ENCODE assay signal across 9 cellular contexts in genomic region chr2:96142217-96143113, GRCh38. TPM values are rescaled to one million over a fixed set of nuclear protein-coding genes. Genes with fewer than 3 reads are reported as not detected.
DNase-seq lines count a peak whose midpoint lies in the region; ATAC-seq and TF ChIP-seq lines count a peak whose summit lies in the region.
"Had no signal": no experiment of that assay in that cellular context is flagged by ENCODE, and none has a peak within 500 bp of the region (broad histone marks: within the 10 kb centered on the region; RNA-seq: fewer than 3 reads in every experiment).

No MANE protein-coding gene starts in this region.

- peak overlapping the region; percentile 61 for H3K4me3 Mint-ChIP-seq in T-helper 17 cell
- H3K4me3 Mint-ChIP-seq in activated naive CD4-positive, alpha-beta T cell treated with anti-CD3 and anti-CD28 coated beads, Interleukin-2, amount 50 U/mL, for 24 hours, result peak overlapping the region; percentile 97

- no peaks in the 10 kb centered on the region for H3K9me3 Mint-ChIP-seq in activated naive CD4-positive, alpha-beta T cell treated with anti-CD3 and anti-CD28 coated beads, Interleukin-2, amount 50 U/mL, for 24 hours

- DNase-seq in T-helper 17 cell, result peak; percentile 47 to 56 (median 53)
- peak; percentile 78 to 87 for DNase-seq in stimulated activated CD4-positive, alpha-beta T cell treated with anti-CD3 and anti-CD28 coated beads, Interleukin-2, amount 100 ng/mL, for 24 hours
- DNase-seq in NCI-H128 (lab: John Stamatoyannopoulos, UW; ENCODE audit: unreplicated experiment), result no peak
- DNase-seq in KBM-7, result no peak
- DNase-seq in NCI-H1417 treated with DMSO at 0.1 percent for 48 hours (lab: John Stamatoyannopoulos, UW), result no peak

- in situ Hi-C loops in KBM-7 (cut with MboI; ENCODE audit: low pct_unique_long_range_greater_than_20kb, low sequenced_read_pairs), result no loop called here

- ATAC-seq in T-helper 17 cell (no peak), HG02678 (IDR thresholded peaks at IDR 0.05; ENCODE audit: unreplicated experiment) (no peak)

- H3K27me3 Mint-ChIP-seq in T-helper 17 cell, result no peaks in the 10 kb centered on the region
- H3K27me3 Mint-ChIP-seq in activated naive CD4-positive, alpha-beta T cell treated with anti-CD3 and anti-CD28 coated beads, Interleukin-2, amount 50 U/mL, for 24 hours, result no peaks in the 10 kb centered on the region

- peak; percentile 79 for TF ChIP-seq CTCF in GM12872 (IDR thresholded peaks at IDR 0.05; ENCODE audit: insufficient read depth, low read depth, low read length)

- H3K4me1 Mint-ChIP-seq in T-helper 17 cell, result peaks cover 44% of the 10 kb centered on the region
- H3K4me1 Mint-ChIP-seq in activated naive CD4-positive, alpha-beta T cell treated with anti-CD3 and anti-CD28 coated beads, Interleukin-2, amount 50 U/mL, for 24 hours, result peaks cover 35% of the 10 kb centered on the region

- H3K27ac Mint-ChIP-seq in T-helper 17 cell, result peak overlapping the region; percentile 100
- peak overlapping the region; percentile 83 for H3K27ac Mint-ChIP-seq in activated naive CD4-positive, alpha-beta T cell treated with anti-CD3 and anti-CD28 coated beads, Interleukin-2, amount 50 U/mL, for 24 hours

- no peaks in the 10 kb centered on the region for H3K36me3 Mint-ChIP-seq in T-helper 17 cell (ENCODE audit: low read depth)
- H3K36me3 Mint-ChIP-seq in activated naive CD4-positive, alpha-beta T cell treated with anti-CD3 and anti-CD28 coated beads, Interleukin-2, amount 50 U/mL, for 24 hours, result peaks cover 19% of the 10 kb centered on the region

- peaks cover 4% of the 10 kb centered on the region for H3K9me3 ChIP-seq in T-helper 17 cell (ENCODE audit: control insufficient read depth, low read length, poor library complexity, severe bottlenecking)

RNA-seq across cellular contexts. Expression of gene DUSP2, which starts 2.8 kb away (rescaled TPM):
- 100 to 1,000 TPM; 240 to 319 TPM for total RNA-seq in T-helper 17 cell

RNA-seq across cellular contexts. Expression of gene ASTL, which starts 4.2 kb away (rescaled TPM):
- total RNA-seq in T-helper 17 cell, result 1 to 10 TPM; 4.2 to 7.9 TPM
- total RNA-seq: astrocyte had no signal

RNA-seq across cellular contexts. Expression of gene ADRA2B, which starts 26.1 kb away (rescaled TPM):
- 1 to 10 TPM in 1 of 2 donors, under 1 TPM in 1; 0.85 to 2.8 TPM for total RNA-seq in T-helper 17 cell
- total RNA-seq: astrocyte had no signal

Comparison
In these comparisons a context has a peak if more than half of its experiments do, and no peak if none do; other contexts are left out.
1. DNase-seq: peak in T-helper 17 cell (3 of 3) and stimulated activated CD4-positive, alpha-beta T cell treated with anti-CD3 and anti-CD28 coated beads, Interleukin-2, amount 100 ng/mL, for 24 hours (2 of 2); none in NCI-H128 (single experiment), KBM-7 (single experiment) and NCI-H1417 treated with DMSO at 0.1 percent for 48 hours (single experiment).